9 cellular contexts compared by ENCODE assay signal in the genomic region with DNA sequence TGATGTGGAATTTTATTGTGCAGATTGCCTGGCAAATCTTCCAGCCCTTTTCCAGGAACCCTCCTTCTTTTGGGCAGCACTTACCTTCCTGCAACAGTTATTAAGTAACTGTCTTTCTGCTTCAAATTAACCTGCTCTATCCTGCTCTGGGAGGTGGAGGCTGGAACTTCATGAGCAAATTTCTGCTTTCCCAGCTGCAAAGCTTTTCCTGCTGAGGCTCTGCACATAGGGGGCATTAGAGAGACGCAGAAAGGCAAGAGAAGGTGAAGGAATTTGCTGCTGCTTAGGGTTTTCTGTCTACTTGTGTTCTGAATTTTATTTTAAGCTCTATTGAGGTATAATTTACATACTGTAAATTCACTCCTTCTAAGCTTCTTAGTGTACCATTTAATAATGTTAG.
DNase-seq lines count a peak whose midpoint lies in the region; ATAC-seq, FAIRE-seq and TF ChIP-seq lines count a peak whose summit lies in the region.
"Had no signal": no experiment of that assay in that cellular context is flagged by ENCODE, and none has a peak within 500 bp of the region (broad histone marks: within the 10 kb centered on the region; RNA-seq: fewer than 3 reads in every experiment).

No MANE protein-coding gene starts in this region.

- H3K36me3 ChIP-seq in DND-41 (ENCODE audit: insufficient read depth, low read length) (no peaks in the 10 kb centered on the region), kidney (ENCODE audit: control insufficient read depth in 1 of 2, insufficient read depth in 2 of 2, low read length in 2 of 2) (no peaks in the 10 kb centered on the region)

- DNase-seq in DND-41 (no peak), amniotic epithelial cell (ENCODE audit: low read depth) (peak; percentile 91), kidney (no peak), SKM-1 (lab: John Stamatoyannopoulos, UW; ENCODE audit: unreplicated experiment) (no peak), GM12892 (ENCODE audit: insufficient read length) (no peak)

- H3K9ac ChIP-seq in DND-41 (ENCODE audit: low read depth, low read length) (no peak overlapping the region), kidney (ENCODE audit: low read length in 2 of 2) (no peak overlapping the region)

- H3K4me1 ChIP-seq in DND-41 (ENCODE audit: insufficient read depth, low read length) (peaks cover 21% of the 10 kb centered on the region), kidney (ENCODE audit: control insufficient read depth in 1 of 2, insufficient read depth in 1 of 2, low read depth in 1 of 2, low read length in 2 of 2) (peaks cover 25 to 27% of the 10 kb centered on the region in 2 donors)

- TF ChIP-seq RAD21 in Ishikawa (IDR thresholded peaks at IDR 0.05; ENCODE audit: low read depth) = peak; percentile 79

- H3K27ac Mint-ChIP-seq in activated T-helper 17 cell treated with anti-CD3 and anti-CD28 coated beads, Interleukin-2, amount 50 U/mL, for 72 hours = no peak overlapping the region
- H3K27ac Mint-ChIP-seq: naive thymus-derived CD4-positive, alpha-beta T cell had no signal

- no peak overlapping the region for H3K4me2 ChIP-seq in DND-41 (ENCODE audit: insufficient read depth, low read length)

- H3K27me3 ChIP-seq in DND-41 (ENCODE audit: insufficient read depth, low read length, poor library complexity) = no peaks in the 10 kb centered on the region

- no peaks in the 10 kb centered on the region for H3K9me3 Mint-ChIP-seq in activated T-helper 17 cell treated with anti-CD3 and anti-CD28 coated beads, Interleukin-2, amount 50 U/mL, for 72 hours

- H3K27me3 Mint-ChIP-seq in activated T-helper 17 cell treated with anti-CD3 and anti-CD28 coated beads, Interleukin-2, amount 50 U/mL, for 72 hours = peaks cover 11% of the 10 kb centered on the region

- TF ChIP-seq CTCF in DND-41 (IDR thresholded peaks at IDR 0.05; ENCODE audit: borderline replicate concordance, extremely low read depth, low read length, poor library complexity, severe bottlenecking) (peak; percentile 60), kidney (IDR thresholded peaks at IDR 0.05; ENCODE audit: borderline replicate concordance, extremely low read depth, insufficient read depth) (peak; percentile 57)

- TF ChIP-seq POLR2A in GM12892 (IDR thresholded peaks at IDR 0.05; ENCODE audit: low read depth, low read length) = no peak

- ATAC-seq in DND-41 (ENCODE audit: insufficient read depth, low read depth) (no peak), GM21529 (IDR thresholded peaks at IDR 0.05; ENCODE audit: unreplicated experiment) (no peak)
- ATAC-seq in activated T-helper 17 cell treated with anti-CD3 and anti-CD28 coated beads, Interleukin-2, amount 50 U/mL, for 72 hours (replicated peaks) = no peak
- ATAC-seq: naive thymus-derived CD4-positive, alpha-beta T cell had no signal

- intact Hi-C loops in kidney (cut with DNase I) = no loop called here

- no peak overlapping the region for H2AFZ ChIP-seq in DND-41 (ENCODE audit: low read depth, low read length)

- no peak overlapping the region for H3K27ac ChIP-seq in DND-41 (ENCODE audit: low read length)
- H3K27ac ChIP-seq in kidney (ENCODE audit: low read depth in 2 of 2, low read length in 2 of 2) = peak overlapping the region in 1 of 2 donors; percentile 64

- no peak for TF ChIP-seq EP300 in Ishikawa (IDR thresholded peaks at IDR 0.05; ENCODE audit: borderline replicate concordance)

- H3K79me2 ChIP-seq in DND-41 (ENCODE audit: insufficient read depth, low read length) = no peaks in the 10 kb centered on the region

- no peaks in the 10 kb centered on the region for H3K36me3 Mint-ChIP-seq in activated T-helper 17 cell treated with anti-CD3 and anti-CD28 coated beads, Interleukin-2, amount 50 U/mL, for 72 hours (ENCODE audit: low read depth)
- H3K36me3 Mint-ChIP-seq: naive thymus-derived CD4-positive, alpha-beta T cell had no signal

- no peak overlapping the region for H3K4me3 Mint-ChIP-seq in activated T-helper 17 cell treated with anti-CD3 and anti-CD28 coated beads, Interleukin-2, amount 50 U/mL, for 72 hours
- H3K4me3 Mint-ChIP-seq: naive thymus-derived CD4-positive, alpha-beta T cell had no signal

- H3K9me3 ChIP-seq in DND-41 (ENCODE audit: insufficient read depth, low read length, severe bottlenecking) = no peaks in the 10 kb centered on the region
- no peaks in the 10 kb centered on the region for H3K9me3 ChIP-seq in kidney (ENCODE audit: control insufficient read depth in 1 of 2, low read length in 2 of 2)

- H3K4me3 ChIP-seq in DND-41 (ENCODE audit: low read depth in 1 of 2, low read length in 2 of 2) = no peak overlapping the region
- H3K4me3 ChIP-seq in kidney (ENCODE audit: low read length in 2 of 2) = no peak overlapping the region

- H4K20me1 ChIP-seq in DND-41 (ENCODE audit: insufficient read depth, low read length) = no peaks in the 10 kb centered on the region

- FAIRE-seq in kidney (lab: Jason Lieb, UNC) (peak; percentile 93), GM12892 (lab: Jason Lieb, UNC) (no peak)

- H3K4me1 Mint-ChIP-seq in activated T-helper 17 cell treated with anti-CD3 and anti-CD28 coated beads, Interleukin-2, amount 50 U/mL, for 72 hours = peaks cover 10% of the 10 kb centered on the region

TF ChIP-seq in Ishikawa, 13 proteins besides CTCF, POLR2A, EP300 and RAD21:
- TF ChIP-seq NFIC (IDR thresholded peaks at IDR 0.05) (no peak), EGR1 (IDR thresholded peaks at IDR 0.05) (no peak), YY1 (IDR thresholded peaks at IDR 0.05; ENCODE audit: low read depth) (no peak), TEAD4 (IDR thresholded peaks at IDR 0.05) (no peak), CEBPB (IDR thresholded peaks at IDR 0.05) (no peak), CREB1 (IDR thresholded peaks at IDR 0.05; ENCODE audit: low read depth) (no peak)
- TF ChIP-seq, protein P1, sequence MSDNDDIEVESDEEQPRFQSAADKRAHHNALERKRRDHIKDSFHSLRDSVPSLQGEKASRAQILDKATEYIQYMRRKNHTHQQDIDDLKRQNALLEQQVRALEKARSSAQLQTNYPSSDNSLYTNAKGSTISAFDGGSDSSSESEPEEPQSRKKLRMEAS (IDR thresholded peaks at IDR 0.05) = no peak
- TF ChIP-seq, protein P2, sequence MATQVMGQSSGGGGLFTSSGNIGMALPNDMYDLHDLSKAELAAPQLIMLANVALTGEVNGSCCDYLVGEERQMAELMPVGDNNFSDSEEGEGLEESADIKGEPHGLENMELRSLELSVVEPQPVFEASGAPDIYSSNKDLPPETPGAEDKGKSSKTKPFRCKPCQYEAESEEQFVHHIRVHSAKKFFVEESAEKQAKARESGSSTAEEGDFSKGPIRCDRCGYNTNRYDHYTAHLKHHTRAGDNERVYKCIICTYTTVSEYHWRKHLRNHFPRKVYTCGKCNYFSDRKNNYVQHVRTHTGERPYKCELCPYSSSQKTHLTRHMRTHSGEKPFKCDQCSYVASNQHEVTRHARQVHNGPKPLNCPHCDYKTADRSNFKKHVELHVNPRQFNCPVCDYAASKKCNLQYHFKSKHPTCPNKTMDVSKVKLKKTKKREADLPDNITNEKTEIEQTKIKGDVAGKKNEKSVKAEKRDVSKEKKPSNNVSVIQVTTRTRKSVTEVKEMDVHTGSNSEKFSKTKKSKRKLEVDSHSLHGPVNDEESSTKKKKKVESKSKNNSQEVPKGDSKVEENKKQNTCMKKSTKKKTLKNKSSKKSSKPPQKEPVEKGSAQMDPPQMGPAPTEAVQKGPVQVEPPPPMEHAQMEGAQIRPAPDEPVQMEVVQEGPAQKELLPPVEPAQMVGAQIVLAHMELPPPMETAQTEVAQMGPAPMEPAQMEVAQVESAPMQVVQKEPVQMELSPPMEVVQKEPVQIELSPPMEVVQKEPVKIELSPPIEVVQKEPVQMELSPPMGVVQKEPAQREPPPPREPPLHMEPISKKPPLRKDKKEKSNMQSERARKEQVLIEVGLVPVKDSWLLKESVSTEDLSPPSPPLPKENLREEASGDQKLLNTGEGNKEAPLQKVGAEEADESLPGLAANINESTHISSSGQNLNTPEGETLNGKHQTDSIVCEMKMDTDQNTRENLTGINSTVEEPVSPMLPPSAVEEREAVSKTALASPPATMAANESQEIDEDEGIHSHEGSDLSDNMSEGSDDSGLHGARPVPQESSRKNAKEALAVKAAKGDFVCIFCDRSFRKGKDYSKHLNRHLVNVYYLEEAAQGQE (IDR thresholded peaks at IDR 0.05; ENCODE audit: low read depth) = no peak
